In the genomic region with DNA sequence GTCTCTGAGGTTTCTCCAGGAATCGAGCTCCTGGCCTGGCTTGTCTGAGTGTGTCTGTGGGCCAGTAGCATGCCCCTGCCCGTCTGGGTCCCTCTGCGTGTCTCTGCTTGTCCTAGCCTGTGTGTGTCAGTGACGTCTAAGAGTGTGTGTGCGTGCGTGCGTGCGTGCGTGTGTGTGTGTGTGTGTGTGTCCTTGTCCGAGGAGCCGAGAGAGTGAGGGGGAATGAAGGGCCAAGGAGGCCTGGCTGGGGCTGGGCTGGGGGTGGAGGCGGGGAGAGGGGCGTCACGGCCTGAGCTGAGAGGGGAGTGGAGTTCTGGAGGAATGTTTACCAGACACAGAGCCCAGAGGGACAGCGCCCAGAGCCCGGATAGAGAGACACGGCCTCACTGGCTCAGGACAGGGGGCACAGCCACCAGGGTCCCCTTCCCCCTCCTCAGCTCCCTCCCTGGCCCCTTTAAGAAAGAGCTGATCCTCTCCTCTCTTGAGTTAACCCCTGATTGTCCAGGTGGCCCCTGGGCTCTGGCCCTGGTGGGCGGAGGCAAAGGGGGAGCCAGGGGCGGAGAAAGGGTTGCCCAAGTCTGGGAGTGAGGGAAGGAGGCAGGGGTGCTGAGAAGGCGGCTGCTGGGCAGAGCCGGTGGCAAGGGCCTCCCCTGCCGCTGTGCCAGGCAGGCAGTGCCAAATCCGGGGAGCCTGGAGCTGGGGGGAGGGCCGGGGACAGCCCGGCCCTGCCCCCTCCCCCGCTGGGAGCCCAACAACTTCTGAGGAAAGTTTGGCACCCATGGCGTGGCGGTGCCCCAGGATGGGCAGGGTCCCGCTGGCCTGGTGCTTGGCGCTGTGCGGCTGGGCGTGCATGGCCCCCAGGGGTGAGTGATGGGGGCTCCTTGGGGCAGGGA, we compare ENCODE assay signal across 9 cellular contexts. TPM values are rescaled to one million over a fixed set of nuclear protein-coding genes. Genes with fewer than 3 reads are reported as not detected.
A peak's percentile ranks its signal among the peaks of the same experiment; 100 is the strongest.
DNase-seq lines count a peak whose midpoint lies in the region; ATAC-seq and TF ChIP-seq lines count a peak whose summit lies in the region.
"Had no signal": no experiment of that assay in that cellular context is flagged by ENCODE, and none has a peak within 500 bp of the region (broad histone marks: within the 10 kb centered on the region; RNA-seq: fewer than 3 reads in every experiment).

Gene AXL, plus strand, starts transcription at position 609 of the 893 bp plus-strand sequence. Its CDS starts 170 bp downstream, at position 779.

- DNase-seq in AG09309 (ENCODE audit: low read depth), result peak; percentile 56
- DNase-seq in PC-3, result peak; percentile 56
- peak; percentile 91 for DNase-seq in epithelial cell of prostate (ENCODE audit: low read depth, low spot score)
- peak; percentile 83 for DNase-seq in medulla oblongata (ENCODE audit: extremely low spot score)
- peak; percentile 80 for DNase-seq in type B pancreatic cell (ENCODE audit: extremely low spot score, unreplicated experiment)
- no peak for DNase-seq in activated CD8-positive, alpha-beta memory T cell treated with anti-CD3 and anti-CD28 coated beads, Interleukin-2, amount 10 ng/mL, durations not matched to agents 7 days and 5 days

- POLR2A ChIA-PET in PC-3 (lab: Charles Lee; ENCODE audit: unreplicated experiment), result interaction anchor here (1.5 kb wide), 1 partner anchor 45 kb away, joined by 8 read pairs; the partner anchor contains the start of gene HNRNPUL1

- H3K4me1 ChIP-seq in PC-3 (ENCODE audit: insufficient read depth, low read length), result peaks cover 32% of the 10 kb centered on the region

- H3K4me3 ChIP-seq in AG09309 (ENCODE audit: control insufficient read depth, low read depth, low read length) (peak within 1 kb of the TSS; percentile 69), PC-3 (ENCODE audit: low read length) (peak within 1 kb of the TSS; percentile 88)

- peaks cover 3% of the 10 kb centered on the region for H3F3A ChIP-seq in PC-3 (ENCODE audit: low read length, unreplicated experiment)

- peak; percentile 57 for ATAC-seq in PC-3
- ATAC-seq in activated CD8-positive, alpha-beta memory T cell treated with anti-CD3 and anti-CD28 coated beads, Interleukin-2, amount 10 ng/mL, durations not matched to agents 7 days and 5 days, result no peak
- no peak for ATAC-seq in HG03135 (IDR thresholded peaks at IDR 0.05; ENCODE audit: unreplicated experiment)
- ATAC-seq in GM19452 (IDR thresholded peaks at IDR 0.05; ENCODE audit: unreplicated experiment), result no peak

- TF ChIP-seq CTCF in AG09309 (IDR thresholded peaks at IDR 0.05; ENCODE audit: control insufficient read depth, insufficient read depth, low read depth, low read length, missing control alignments) (no peak), PC-3 (conservative IDR thresholded peaks at IDR 0.05; ENCODE audit: low read depth, low read length) (no peak), type B pancreatic cell (conservative IDR thresholded peaks at IDR 0.05) (no peak)

- peaks cover 8% of the 10 kb centered on the region; the same call in 1 of the 2 replicates for H3K36me3 ChIP-seq in PC-3 (ENCODE audit: low read depth, low read length)

- H3K9me3 ChIP-seq in PC-3 (ENCODE audit: low read length), result no peaks in the 10 kb centered on the region

- H3K9me3 Mint-ChIP-seq in type B pancreatic cell, result no peaks in the 10 kb centered on the region
- H3K9me3 Mint-ChIP-seq in activated CD8-positive, alpha-beta memory T cell treated with anti-CD3 and anti-CD28 coated beads, Interleukin-2, amount 10 ng/mL, durations not matched to agents 7 days and 5 days (ENCODE audit: low read depth), result no peaks in the 10 kb centered on the region

- peak within 1 kb of the TSS; percentile 86 for H3K4me3 Mint-ChIP-seq in type B pancreatic cell
- H3K4me3 Mint-ChIP-seq in activated CD8-positive, alpha-beta memory T cell treated with anti-CD3 and anti-CD28 coated beads, Interleukin-2, amount 10 ng/mL, durations not matched to agents 7 days and 5 days, result no peak within 1 kb of the TSS
- H3K4me3 Mint-ChIP-seq: activated naive CD8-positive, alpha-beta T cell had no signal

- H3K9me2 ChIP-seq in PC-3 (replicated peaks; ENCODE audit: low read length), result no peaks in the 10 kb centered on the region

- H3K36me3 Mint-ChIP-seq in type B pancreatic cell, result peaks cover 9% of the 10 kb centered on the region
- no peaks in the 10 kb centered on the region for H3K36me3 Mint-ChIP-seq in activated CD8-positive, alpha-beta memory T cell treated with anti-CD3 and anti-CD28 coated beads, Interleukin-2, amount 10 ng/mL, durations not matched to agents 7 days and 5 days
- H3K36me3 Mint-ChIP-seq: activated naive CD8-positive, alpha-beta T cell had no signal

- peaks cover 7% of the 10 kb centered on the region for H3K27me3 Mint-ChIP-seq in type B pancreatic cell
- peaks cover 48% of the 10 kb centered on the region for H3K27me3 Mint-ChIP-seq in activated CD8-positive, alpha-beta memory T cell treated with anti-CD3 and anti-CD28 coated beads, Interleukin-2, amount 10 ng/mL, durations not matched to agents 7 days and 5 days

- BruUV-seq in PC-3 (replicated peaks; lab: Mats Ljungman, UMichigan), result no TSS peak

- H3K27ac ChIP-seq in PC-3 (ENCODE audit: low read length) (peak within 1 kb of the TSS; percentile 61), epithelial cell of prostate (peak within 1 kb of the TSS; percentile 77)

- H2AFZ ChIP-seq in PC-3 (ENCODE audit: low read length), result peak within 1 kb of the TSS; percentile 74

- H3K4me2 ChIP-seq in PC-3 (ENCODE audit: low read length), result peak within 1 kb of the TSS; percentile 99

- H3K27me3 ChIP-seq in PC-3 (ENCODE audit: low read length), result no peaks in the 10 kb centered on the region

- CTCF ChIA-PET in PC-3 (lab: Charles Lee), result no interaction called here
- CTCF ChIA-PET in activated CD8-positive, alpha-beta memory T cell treated with anti-CD3 and anti-CD28 coated beads, Interleukin-2, amount 10 ng/mL, durations not matched to agents 7 days and 5 days (lab: Charles Lee), result interaction anchor here (0.8 kb wide), 1 partner anchor 44 kb away, joined by 3 read pairs; no protein-coding TSS in a partner anchor

- peak within 1 kb of the TSS; percentile 80 for H3K9ac ChIP-seq in PC-3 (ENCODE audit: low read length)

- peak within 1 kb of the TSS; percentile 87 for H3K27ac Mint-ChIP-seq in type B pancreatic cell
- H3K27ac Mint-ChIP-seq in activated CD8-positive, alpha-beta memory T cell treated with anti-CD3 and anti-CD28 coated beads, Interleukin-2, amount 10 ng/mL, durations not matched to agents 7 days and 5 days, result no peak within 1 kb of the TSS
- H3K27ac Mint-ChIP-seq: activated naive CD8-positive, alpha-beta T cell had no signal

- H4K20me1 ChIP-seq in PC-3 (ENCODE audit: low read length), result no peaks in the 10 kb centered on the region

- intact Hi-C loops in PC-3 (cut with micrococcal nuclease), result no loop called here

- peaks cover 18% of the 10 kb centered on the region for H3K4me1 Mint-ChIP-seq in type B pancreatic cell (ENCODE audit: unreplicated experiment)
- no peaks in the 10 kb centered on the region for H3K4me1 Mint-ChIP-seq in activated CD8-positive, alpha-beta memory T cell treated with anti-CD3 and anti-CD28 coated beads, Interleukin-2, amount 10 ng/mL, durations not matched to agents 7 days and 5 days

- H3K79me2 ChIP-seq in PC-3 (ENCODE audit: low read length), result peaks cover 53% of the 10 kb centered on the region

RNA-seq across cellular contexts. Expression of gene AXL, which starts in this region (rescaled TPM):
- total RNA-seq in PC-3 (2014; rRNA removed) (172 and 202 TPM in 2 replicates), type B pancreatic cell (ENCODE audit: low replicate concordance) (8.8 and 20.9 TPM in 2 replicates)
- under 1 TPM; 0.05 to 0.29 TPM for total RNA-seq in activated CD8-positive, alpha-beta memory T cell treated with anti-CD3 and anti-CD28 coated beads, Interleukin-2, amount 10 ng/mL, durations not matched to agents 7 days and 5 days
